Comparison of ENCODE assay signal across 2 cellular contexts in the genomic region with DNA sequence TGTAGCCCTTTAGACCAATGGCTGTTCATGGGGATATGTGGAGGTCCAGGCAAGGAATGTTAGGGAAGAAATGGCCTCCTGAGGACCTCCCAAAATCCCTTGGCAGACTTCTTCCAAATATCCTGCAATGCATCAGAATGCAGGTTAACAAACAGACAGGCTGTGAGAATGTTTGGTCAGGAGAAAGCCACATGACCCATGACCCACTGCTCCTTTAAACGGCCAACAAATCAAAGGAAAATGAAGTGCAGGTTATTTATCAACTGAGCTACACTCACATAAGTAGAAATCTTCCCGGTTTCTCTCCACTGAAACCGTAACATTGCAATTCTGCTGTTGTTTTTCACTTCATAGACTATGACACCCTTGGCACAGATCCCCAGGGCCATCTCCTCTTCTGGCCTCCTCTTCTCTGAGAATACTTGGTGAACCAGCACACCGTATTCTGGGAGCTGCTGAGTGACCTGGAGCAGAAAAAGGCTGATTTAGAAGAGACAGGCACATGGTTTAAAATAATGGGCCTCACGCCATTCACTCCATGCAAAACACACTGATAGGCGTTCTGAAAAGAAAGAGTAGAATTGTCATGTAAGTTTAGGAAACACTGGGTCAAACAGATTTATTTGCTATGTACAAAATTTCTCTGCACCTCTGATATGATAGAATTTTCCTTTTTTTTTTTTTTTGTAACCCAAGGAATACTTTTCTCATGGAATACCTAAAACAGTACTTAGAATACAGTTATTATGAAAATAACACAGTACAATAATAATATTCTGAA.
TF ChIP-seq lines count a peak whose summit lies in the region.

No MANE protein-coding gene starts in this region.

TF ChIP-seq in H1, 55 proteins besides CTCF, POLR2A, EP300 and RAD21:
- TF ChIP-seq JUN (IDR thresholded peaks at IDR 0.05; ENCODE audit: low read depth, low read length) = no peak
- TF ChIP-seq NRF1 (IDR thresholded peaks at IDR 0.05; ENCODE audit: low read depth, low read length) = no peak
- no peak for TF ChIP-seq EGR1 (IDR thresholded peaks at IDR 0.05; ENCODE audit: borderline replicate concordance, low read depth, low read length)
- TF ChIP-seq SP1 (IDR thresholded peaks at IDR 0.05; ENCODE audit: low read depth, low read length) = no peak
- no peak for TF ChIP-seq RBBP5 (IDR thresholded peaks at IDR 0.05; ENCODE audit: borderline replicate concordance, low read depth, low read length)
- TF ChIP-seq ZNF274 (IDR thresholded peaks at IDR 0.05; ENCODE audit: borderline replicate concordance, extremely low read depth, low read length) = no peak
- no peak for TF ChIP-seq TEAD4 (IDR thresholded peaks at IDR 0.05; ENCODE audit: low read depth, low read length)
- no peak for TF ChIP-seq YY1 (IDR thresholded peaks at IDR 0.05; ENCODE audit: low read depth, low read length)
- TF ChIP-seq ATF2 (IDR thresholded peaks at IDR 0.05; ENCODE audit: low read length) = no peak
- no peak for TF ChIP-seq TCF12 (IDR thresholded peaks at IDR 0.05; ENCODE audit: low read depth, low read length)
- TF ChIP-seq RXRA (IDR thresholded peaks at IDR 0.05; ENCODE audit: insufficient read depth, low read depth, low read length) = no peak
- no peak for TF ChIP-seq ATF3 (IDR thresholded peaks at IDR 0.05; ENCODE audit: insufficient read depth, low read depth, low read length)
- TF ChIP-seq, protein P1, sequence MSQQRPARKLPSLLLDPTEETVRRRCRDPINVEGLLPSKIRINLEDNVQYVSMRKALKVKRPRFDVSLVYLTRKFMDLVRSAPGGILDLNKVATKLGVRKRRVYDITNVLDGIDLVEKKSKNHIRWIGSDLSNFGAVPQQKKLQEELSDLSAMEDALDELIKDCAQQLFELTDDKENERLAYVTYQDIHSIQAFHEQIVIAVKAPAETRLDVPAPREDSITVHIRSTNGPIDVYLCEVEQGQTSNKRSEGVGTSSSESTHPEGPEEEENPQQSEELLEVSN (IDR thresholded peaks at IDR 0.05) = no peak
- TF ChIP-seq HDAC6 (IDR thresholded peaks at IDR 0.05; ENCODE audit: low read depth, low read length) = no peak
- TF ChIP-seq SIN3A (conservative IDR thresholded peaks at IDR 0.05 in 1 of 2, IDR thresholded peaks at IDR 0.05 in 1 of 2; ENCODE audit: low read depth in 1 of 2, low read length in 2 of 2) = no peak
- no peak for TF ChIP-seq CBX5 (IDR thresholded peaks at IDR 0.05; ENCODE audit: low read depth, low read length)
- TF ChIP-seq CHD1 (IDR thresholded peaks at IDR 0.05; ENCODE audit: low read depth, low read length) = no peak
- no peak for TF ChIP-seq JUND (IDR thresholded peaks at IDR 0.05; ENCODE audit: low read length)

TF ChIP-seq in HepG2, 621 proteins besides CTCF, POLR2A, EP300 and RAD21:
- TF ChIP-seq, protein P2, sequence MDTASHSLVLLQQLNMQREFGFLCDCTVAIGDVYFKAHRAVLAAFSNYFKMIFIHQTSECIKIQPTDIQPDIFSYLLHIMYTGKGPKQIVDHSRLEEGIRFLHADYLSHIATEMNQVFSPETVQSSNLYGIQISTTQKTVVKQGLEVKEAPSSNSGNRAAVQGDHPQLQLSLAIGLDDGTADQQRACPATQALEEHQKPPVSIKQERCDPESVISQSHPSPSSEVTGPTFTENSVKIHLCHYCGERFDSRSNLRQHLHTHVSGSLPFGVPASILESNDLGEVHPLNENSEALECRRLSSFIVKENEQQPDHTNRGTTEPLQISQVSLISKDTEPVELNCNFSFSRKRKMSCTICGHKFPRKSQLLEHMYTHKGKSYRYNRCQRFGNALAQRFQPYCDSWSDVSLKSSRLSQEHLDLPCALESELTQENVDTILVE (CRISPR knock-in tag; IDR thresholded peaks at IDR 0.05) = no peak
- TF ChIP-seq, protein P3, sequence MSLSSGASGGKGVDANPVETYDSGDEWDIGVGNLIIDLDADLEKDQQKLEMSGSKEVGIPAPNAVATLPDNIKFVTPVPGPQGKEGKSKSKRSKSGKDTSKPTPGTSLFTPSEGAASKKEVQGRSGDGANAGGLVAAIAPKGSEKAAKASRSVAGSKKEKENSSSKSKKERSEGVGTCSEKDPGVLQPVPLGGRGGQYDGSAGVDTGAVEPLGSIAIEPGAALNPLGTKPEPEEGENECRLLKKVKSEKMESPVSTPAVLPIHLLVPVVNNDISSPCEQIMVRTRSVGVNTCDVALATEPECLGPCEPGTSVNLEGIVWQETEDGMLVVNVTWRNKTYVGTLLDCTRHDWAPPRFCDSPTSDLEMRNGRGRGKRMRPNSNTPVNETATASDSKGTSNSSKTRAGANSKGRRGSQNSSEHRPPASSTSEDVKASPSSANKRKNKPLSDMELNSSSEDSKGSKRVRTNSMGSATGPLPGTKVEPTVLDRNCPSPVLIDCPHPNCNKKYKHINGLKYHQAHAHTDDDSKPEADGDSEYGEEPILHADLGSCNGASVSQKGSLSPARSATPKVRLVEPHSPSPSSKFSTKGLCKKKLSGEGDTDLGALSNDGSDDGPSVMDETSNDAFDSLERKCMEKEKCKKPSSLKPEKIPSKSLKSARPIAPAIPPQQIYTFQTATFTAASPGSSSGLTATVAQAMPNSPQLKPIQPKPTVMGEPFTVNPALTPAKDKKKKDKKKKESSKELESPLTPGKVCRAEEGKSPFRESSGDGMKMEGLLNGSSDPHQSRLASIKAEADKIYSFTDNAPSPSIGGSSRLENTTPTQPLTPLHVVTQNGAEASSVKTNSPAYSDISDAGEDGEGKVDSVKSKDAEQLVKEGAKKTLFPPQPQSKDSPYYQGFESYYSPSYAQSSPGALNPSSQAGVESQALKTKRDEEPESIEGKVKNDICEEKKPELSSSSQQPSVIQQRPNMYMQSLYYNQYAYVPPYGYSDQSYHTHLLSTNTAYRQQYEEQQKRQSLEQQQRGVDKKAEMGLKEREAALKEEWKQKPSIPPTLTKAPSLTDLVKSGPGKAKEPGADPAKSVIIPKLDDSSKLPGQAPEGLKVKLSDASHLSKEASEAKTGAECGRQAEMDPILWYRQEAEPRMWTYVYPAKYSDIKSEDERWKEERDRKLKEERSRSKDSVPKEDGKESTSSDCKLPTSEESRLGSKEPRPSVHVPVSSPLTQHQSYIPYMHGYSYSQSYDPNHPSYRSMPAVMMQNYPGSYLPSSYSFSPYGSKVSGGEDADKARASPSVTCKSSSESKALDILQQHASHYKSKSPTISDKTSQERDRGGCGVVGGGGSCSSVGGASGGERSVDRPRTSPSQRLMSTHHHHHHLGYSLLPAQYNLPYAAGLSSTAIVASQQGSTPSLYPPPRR (CRISPR knock-in tag; IDR thresholded peaks at IDR 0.05; ENCODE audit: borderline replicate concordance) = no peak
- TF ChIP-seq NCOA2 (CRISPR knock-in tag; IDR thresholded peaks at IDR 0.05) = no peak
- TF ChIP-seq GTF3A (CRISPR knock-in tag; conservative IDR thresholded peaks at IDR 0.05) = no peak
- 0 out of 2 replicates have a peak, but pooled peaks have one; percentile 30 for TF ChIP-seq PPARG (CRISPR knock-in tag; conservative IDR thresholded peaks at IDR 0.05)
- TF ChIP-seq ZNF891 (CRISPR knock-in tag; IDR thresholded peaks at IDR 0.05) = no peak
- no peak for TF ChIP-seq CENPX (CRISPR knock-in tag; IDR thresholded peaks at IDR 0.05)
